Comparison of ENCODE assay signal across 23 cellular contexts in genomic region chr12:89205517-89205916, GRCh38.
"Had no signal": no experiment of that assay in that cellular context is flagged by ENCODE, and none has a peak within 500 bp of the region (broad histone marks: within the 10 kb centered on the region; RNA-seq: fewer than 3 reads in every experiment).

No MANE protein-coding gene starts in this region.

- H3K36me3 ChIP-seq: MG63, SJSA1 had no signal

- H3K9me3 ChIP-seq: MG63, SJSA1 had no signal

- H3K27me3 ChIP-seq: MG63, SJSA1 had no signal

- DNase-seq: IMR-90, Karpas-422, KG1, MG63, NCI-H1092, NCI-H1105 treated with DMSO at 0.1 percent for 48 hours, NCI-H1417 treated with DMSO at 0.1 percent for 48 hours, NCI-H146, NCI-H1694 treated with DMSO at 0.1 percent for 48 hours, NCI-H1930, NCI-H2081, NCI-H2107, NCI-H226, NCI-H446, NCI-H510A, NCI-H524 treated with DMSO at 0.1 percent for 48 hours, NCI-H69, NCI-H774, Right ventricle myocardium superior, RPMI8226, SIG-M5 had no signal

- H3K4me3 ChIP-seq: MG63, SJSA1, SK-N-MC had no signal

- H3K4me1 ChIP-seq: SJSA1 had no signal

- H3K27ac ChIP-seq: SJSA1, SK-N-MC had no signal
